1 cellular context compared by ENCODE assay signal in the genomic region with DNA sequence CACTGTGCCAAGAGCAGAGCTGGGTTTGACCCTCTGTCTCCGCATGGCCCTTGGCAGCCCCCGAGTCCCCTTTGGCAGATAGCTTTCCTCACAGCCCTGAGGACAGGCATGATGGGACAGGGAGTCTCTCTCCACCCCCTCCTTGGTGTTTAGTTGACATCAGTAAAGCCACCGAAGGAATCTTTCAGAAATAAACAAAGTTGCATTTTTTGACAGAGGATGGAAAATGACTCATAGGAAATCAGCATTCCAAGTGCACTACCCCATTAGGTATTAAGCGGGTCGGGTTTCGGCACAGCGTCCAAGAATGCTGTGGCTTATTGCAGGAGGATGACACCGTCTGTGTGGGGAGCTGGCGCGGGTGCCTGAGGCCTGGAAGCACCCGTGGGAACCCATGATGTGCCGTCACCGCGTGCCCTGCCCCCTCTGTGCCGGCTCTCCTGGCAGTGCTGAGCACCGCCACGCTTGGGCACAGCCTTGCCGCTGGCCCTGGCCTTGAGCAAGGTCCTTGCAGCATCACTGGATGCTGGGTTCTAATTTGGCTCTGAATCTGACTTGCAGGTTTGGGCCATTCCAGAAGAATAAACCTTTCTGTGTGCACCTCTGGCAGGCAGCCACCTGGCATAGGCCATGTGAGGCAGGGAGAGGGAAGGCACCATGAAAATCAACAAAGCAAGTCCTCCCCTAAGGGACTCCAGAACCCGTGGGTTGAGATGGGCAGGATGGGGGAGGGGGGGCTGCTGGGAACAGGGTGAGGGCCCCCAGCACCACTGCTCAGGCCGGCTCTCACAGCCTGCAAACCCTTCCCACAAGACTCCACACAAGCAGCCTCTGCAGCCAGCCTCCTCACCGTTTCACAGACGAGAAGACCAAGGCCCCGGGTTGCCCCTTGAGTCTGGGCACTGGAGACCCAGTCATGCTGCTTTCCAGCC.
TF ChIP-seq lines count a peak whose summit lies in the region.

No MANE protein-coding gene starts in this region.

TF ChIP-seq in H1, 55 proteins besides CTCF, POLR2A, EP300 and RAD21 (continued from another document):
- TF ChIP-seq, protein P1, sequence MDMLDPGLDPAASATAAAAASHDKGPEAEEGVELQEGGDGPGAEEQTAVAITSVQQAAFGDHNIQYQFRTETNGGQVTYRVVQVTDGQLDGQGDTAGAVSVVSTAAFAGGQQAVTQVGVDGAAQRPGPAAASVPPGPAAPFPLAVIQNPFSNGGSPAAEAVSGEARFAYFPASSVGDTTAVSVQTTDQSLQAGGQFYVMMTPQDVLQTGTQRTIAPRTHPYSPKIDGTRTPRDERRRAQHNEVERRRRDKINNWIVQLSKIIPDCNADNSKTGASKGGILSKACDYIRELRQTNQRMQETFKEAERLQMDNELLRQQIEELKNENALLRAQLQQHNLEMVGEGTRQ (IDR thresholded peaks at IDR 0.05; ENCODE audit: low read length), result no peak
- TF ChIP-seq EZH2 (IDR thresholded peaks at IDR 0.05; ENCODE audit: low read depth, low read length, severe bottlenecking) (no peak), FOSL1 (IDR thresholded peaks at IDR 0.05; ENCODE audit: insufficient read depth, low read depth, low read length) (no peak)
